In the genomic region with DNA sequence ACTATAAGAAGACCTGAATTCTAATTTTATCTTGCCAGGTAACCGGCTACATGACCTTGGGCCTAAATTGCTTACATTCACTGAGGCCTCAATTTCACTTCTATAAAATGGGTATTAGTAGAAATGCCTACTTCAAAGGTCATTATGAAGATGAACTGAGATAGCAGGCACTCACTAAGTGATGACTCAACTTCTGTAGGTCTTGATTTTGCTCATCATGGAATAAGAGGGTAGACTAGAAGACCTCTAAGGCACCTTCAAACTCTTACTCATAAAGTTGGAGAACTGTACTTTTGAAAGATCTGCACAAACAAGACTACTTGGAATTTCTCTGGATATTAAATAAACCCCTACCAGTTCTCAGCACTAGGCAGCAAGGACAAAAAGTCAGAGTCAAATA, we compare ENCODE assay signal across 25 cellular contexts.
"Had no signal": no experiment of that assay in that cellular context is flagged by ENCODE, and none has a peak within 500 bp of the region (broad histone marks: within the 10 kb centered on the region; RNA-seq: fewer than 3 reads in every experiment).

No MANE protein-coding gene starts in this region.

- H3K27ac Mint-ChIP-seq: activated B cell treated with CpG ODN at 0.5 μM for 24 hours; activated CD4-positive, alpha-beta memory T cell treated with anti-CD3 and anti-CD28 coated beads for 36 hours; activated naive CD4-positive, alpha-beta T cell treated with anti-CD3 and anti-CD28 coated beads for 36 hours; endodermal cell; natural killer cell treated with Interleukin-12 subunit alpha and Interleukin-12 subunit beta and Interleukin-15 and Interleukin-18, amount 100 ng/mL, for 72 hours; T-helper 2 cell treated with Interferon-gamma antibody and Interleukin-4, amounts not matched to agents 5 μg/mL and 100 μg/mL, for 36 hours had no signal

- H3K4me3 Mint-ChIP-seq: activated B cell treated with CpG ODN at 0.5 μM for 24 hours; activated CD4-positive, alpha-beta memory T cell treated with anti-CD3 and anti-CD28 coated beads for 36 hours; activated naive CD4-positive, alpha-beta T cell treated with anti-CD3 and anti-CD28 coated beads for 36 hours; endodermal cell; natural killer cell treated with Interleukin-12 subunit alpha and Interleukin-12 subunit beta and Interleukin-15 and Interleukin-18, amount 100 ng/mL, for 72 hours; T-helper 2 cell treated with Interferon-gamma antibody and Interleukin-4, amounts not matched to agents 5 μg/mL and 100 μg/mL, for 36 hours had no signal

- H3K4me3 ChIP-seq: breast epithelium, mucosa of descending colon, right atrium auricular region, smooth muscle cell, thoracic aorta, uterus had no signal

- DNase-seq: activated B cell treated with CpG ODN at 0.5 μM for 24 hours; activated CD4-positive, alpha-beta memory T cell treated with anti-CD3 and anti-CD28 coated beads for 36 hours; activated CD4-positive, alpha-beta T cell treated with anti-CD3 and anti-CD28 coated beads for 48 hours; activated effector memory CD4-positive, alpha-beta T cell treated with Interleukin-2 at 50 U/mL for 16 hours; activated naive CD4-positive, alpha-beta T cell treated with anti-CD3 and anti-CD28 coated beads for 36 hours; central memory CD4-positive, alpha-beta T cell; endodermal cell; foreskin fibroblast; head of caudate nucleus; hippocampal formation; left cardiac atrium; left ventricle myocardium superior; mucosa of descending colon; stimulated activated CD4-positive, alpha-beta T cell treated with anti-CD3 and anti-CD28 coated beads, Interleukin-2, amount 100 ng/mL, for 24 hours; stimulated activated naive CD4-positive, alpha-beta T cell treated with Interleukin-2 at 50 U/mL for 16 hours; T-helper 1 cell; trophoblast cell; uterus had no signal

- H3K36me3 ChIP-seq: breast epithelium, right atrium auricular region, thoracic aorta, uterus had no signal

- H3K9me3 Mint-ChIP-seq: activated B cell treated with CpG ODN at 0.5 μM for 24 hours; activated CD4-positive, alpha-beta memory T cell treated with anti-CD3 and anti-CD28 coated beads for 36 hours; activated naive CD4-positive, alpha-beta T cell treated with anti-CD3 and anti-CD28 coated beads for 36 hours; endodermal cell; natural killer cell treated with Interleukin-12 subunit alpha and Interleukin-12 subunit beta and Interleukin-15 and Interleukin-18, amount 100 ng/mL, for 72 hours; T-helper 2 cell treated with Interferon-gamma antibody and Interleukin-4, amounts not matched to agents 5 μg/mL and 100 μg/mL, for 36 hours had no signal

- H3K9me3 ChIP-seq: breast epithelium, mucosa of descending colon, right atrium auricular region, thoracic aorta, uterus had no signal

- H3K27ac ChIP-seq: breast epithelium, right atrium auricular region, thoracic aorta, uterus had no signal

- H3K4me2 ChIP-seq: smooth muscle cell had no signal

- H3K4me1 ChIP-seq: right atrium auricular region had no signal

- ATAC-seq: esophagus mucosa; left cardiac atrium; left ventricle myocardium superior; mucosa of descending colon; natural killer cell treated with Interleukin-12 subunit alpha and Interleukin-12 subunit beta and Interleukin-15 and Interleukin-18, amount 100 ng/mL, for 72 hours had no signal

- H3K36me3 Mint-ChIP-seq: activated CD4-positive, alpha-beta memory T cell treated with anti-CD3 and anti-CD28 coated beads for 36 hours; natural killer cell treated with Interleukin-12 subunit alpha and Interleukin-12 subunit beta and Interleukin-15 and Interleukin-18, amount 100 ng/mL, for 72 hours had no signal

- H3K27me3 ChIP-seq: breast epithelium, right atrium auricular region, uterus had no signal

- H3K4me1 Mint-ChIP-seq: activated B cell treated with CpG ODN at 0.5 μM for 24 hours had no signal
